26 cellular contexts compared by ENCODE assay signal in the genomic region with DNA sequence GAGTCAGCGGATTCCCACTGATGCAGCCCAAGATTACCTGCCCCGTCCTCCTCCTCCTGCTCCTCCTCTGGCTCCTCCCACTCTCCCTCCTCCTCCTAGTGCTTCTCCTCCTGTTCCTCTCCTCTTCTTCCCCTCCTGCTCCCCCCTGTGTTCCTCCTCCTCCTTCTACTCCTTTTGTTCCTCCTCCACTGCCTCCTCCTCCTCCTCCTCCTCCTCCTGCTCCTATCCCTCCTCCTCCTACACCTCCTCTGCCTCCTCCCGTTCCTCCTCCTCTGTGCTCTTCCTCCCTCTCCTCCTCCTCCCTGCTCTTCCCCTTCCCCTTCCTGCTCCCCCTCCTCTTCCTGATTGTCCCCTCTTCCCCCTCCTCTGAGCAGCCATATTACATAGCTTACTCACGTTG.
DNase-seq lines count a peak whose midpoint lies in the region; ATAC-seq, FAIRE-seq and TF ChIP-seq lines count a peak whose summit lies in the region.
"Had no signal": no experiment of that assay in that cellular context is flagged by ENCODE, and none has a peak within 500 bp of the region (broad histone marks: within the 10 kb centered on the region; RNA-seq: fewer than 3 reads in every experiment).

No MANE protein-coding gene starts in this region.

- H3K27ac ChIP-seq in mesenchymal stem cell (ENCODE audit: low read length, poor library complexity, severe bottlenecking) (no peak overlapping the region), transverse colon (peak overlapping the region in 3 of 4 donors; percentile 10 to 61 (median 16))
- H3K27ac ChIP-seq: 22Rv1, breast epithelium, lower lobe of right lung had no signal

- H4K8ac ChIP-seq in mesenchymal stem cell (ENCODE audit: low read length) = peak overlapping the region; percentile 68

- no peak overlapping the region for H2BK120ac ChIP-seq in mesenchymal stem cell (ENCODE audit: low read depth, low read length)

- H3K4me1 ChIP-seq in mesenchymal stem cell (ENCODE audit: control insufficient read depth, insufficient read depth, low read depth, low read length) = peaks cover 19% of the 10 kb centered on the region
- H3K4me1 ChIP-seq in transverse colon = no peaks in the 10 kb centered on the region
- H3K4me1 ChIP-seq: breast epithelium, lower lobe of right lung had no signal

- H3K4ac ChIP-seq in mesenchymal stem cell (ENCODE audit: low read depth in 1 of 2, low read length in 2 of 2) = no peak overlapping the region

- H3K36me3 ChIP-seq in mesenchymal stem cell (ENCODE audit: control insufficient read depth in 1 of 2, insufficient read depth in 2 of 2, low read depth in 1 of 2, low read length in 2 of 2) (peaks cover 6 to 16% of the 10 kb centered on the region in 2 experiments), transverse colon (no peaks in the 10 kb centered on the region)
- H3K36me3 ChIP-seq: breast epithelium, lower lobe of right lung had no signal

- no peaks in the 10 kb centered on the region for H3K9me3 Mint-ChIP-seq in endothelial cell (ENCODE audit: unreplicated experiment)
- H3K9me3 Mint-ChIP-seq: activated naive CD8-positive, alpha-beta T cell treated with anti-CD3 and anti-CD28 coated beads, Interleukin-2, amount 50 U/mL, for 24 hours; activated T-helper 2 cell treated with anti-CD3 and anti-CD28 coated beads, Interferon-gamma antibody, Interleukin-2, Interleukin-4, amounts not matched to agents 10 μg/mL and 5 μg/mL and 100 μg/mL, durations not matched to agents 14 hours and 24 hours and 36 hours; CD8-positive, alpha-beta T cell; dendritic cell treated with granulocyte-macrophage colony-stimulating factor and Interleukin-4, amounts not matched to agents 40 ng/mL and 50 ng/mL, for 4 days; HFFc6; T-helper 1 cell treated with Interleukin-12 subunit alpha and Interleukin-12 subunit beta and Interleukin-4 antibody, amounts not matched to agents 30 μg/mL and 1 μg/mL, for 36 hours had no signal

- FAIRE-seq in D721Med (lab: Jason Lieb, UNC) = no peak
- FAIRE-seq: GM12878, islet of Langerhans had no signal

- TF ChIP-seq CTCF in endothelial cell (IDR thresholded peaks at IDR 0.05; ENCODE audit: unreplicated experiment) (no peak), transverse colon (IDR thresholded peaks at IDR 0.05) (no peak), D721Med (IDR thresholded peaks at IDR 0.05; ENCODE audit: insufficient read depth, missing control alignments) (no peak)

- H4K91ac ChIP-seq in mesenchymal stem cell (ENCODE audit: low read length) = peak overlapping the region; percentile 88

- DNase-seq in NCI-H2029 treated with DMSO at 0.1 percent for 48 hours (lab: John Stamatoyannopoulos, UW) (peak; percentile 0), NCI-H2029 (lab: John Stamatoyannopoulos, UW) (no peak), endothelial cell (ENCODE audit: low spot score) (no peak), mesenchymal stem cell (no peak), transverse colon (no peak), D721Med (ENCODE audit: insufficient read length, low spot score) (no peak)
- DNase-seq: activated CD8-positive, alpha-beta memory T cell treated with anti-CD3 and anti-CD28 coated beads, Interleukin-2, amount 50 U/mL, for 4 hours; activated naive CD8-positive, alpha-beta T cell treated with anti-CD3 and anti-CD28 coated beads, Interleukin-2, amount 50 U/mL, for 24 hours; CD8-positive, alpha-beta T cell; DMS79; HFFc6; Karpas-422; lower lobe of right lung; NCI-H1092; retina; stimulated activated CD4-positive, alpha-beta T cell treated with anti-CD3 and anti-CD28 coated beads, Interleukin-4, amount 100 ng/mL, for 24 hours; stimulated activated naive CD4-positive, alpha-beta T cell treated with Interleukin-2 at 50 U/mL for 16 hours had no signal

- H2BK5ac ChIP-seq in mesenchymal stem cell (ENCODE audit: low read depth, low read length, poor library complexity, severe bottlenecking) = no peak overlapping the region

- H3K23ac ChIP-seq in mesenchymal stem cell (ENCODE audit: low read length in 2 of 2) = no peak overlapping the region

- peaks cover 3% of the 10 kb centered on the region for H3K27me3 Mint-ChIP-seq in endothelial cell (ENCODE audit: unreplicated experiment)
- H3K27me3 Mint-ChIP-seq: dendritic cell treated with granulocyte-macrophage colony-stimulating factor and Interleukin-4, amounts not matched to agents 40 ng/mL and 50 ng/mL, for 4 days had no signal

- H3K4me3 ChIP-seq in mesenchymal stem cell (ENCODE audit: insufficient read depth in 1 of 2, low read depth in 1 of 2, low read length in 2 of 2) (no peak overlapping the region), transverse colon (no peak overlapping the region)
- H3K4me3 ChIP-seq: breast epithelium, GM12878, lower lobe of right lung had no signal

- peaks cover 17% of the 10 kb centered on the region for H3K4me1 Mint-ChIP-seq in endothelial cell (ENCODE audit: unreplicated experiment)
- H3K4me1 Mint-ChIP-seq: activated naive CD8-positive, alpha-beta T cell treated with anti-CD3 and anti-CD28 coated beads, Interleukin-2, amount 50 U/mL, for 24 hours had no signal

- no peak overlapping the region for H3K9ac ChIP-seq in mesenchymal stem cell (ENCODE audit: low read length)

- intact Hi-C loops in transverse colon (cut with DNase I; ENCODE audit: low total_unique reads) = no loop called here

- H2BK12ac ChIP-seq in mesenchymal stem cell (ENCODE audit: low read length in 2 of 2) = peak overlapping the region; percentile 28 to 85

- H3K4me3 Mint-ChIP-seq in endothelial cell (ENCODE audit: unreplicated experiment) = no peak overlapping the region
- H3K4me3 Mint-ChIP-seq: activated naive CD8-positive, alpha-beta T cell treated with anti-CD3 and anti-CD28 coated beads, Interleukin-2, amount 50 U/mL, for 24 hours; CD8-positive, alpha-beta T cell; dendritic cell treated with granulocyte-macrophage colony-stimulating factor and Interleukin-4, amounts not matched to agents 40 ng/mL and 50 ng/mL, for 4 days; HFFc6; T-helper 1 cell treated with Interleukin-12 subunit alpha and Interleukin-12 subunit beta and Interleukin-4 antibody, amounts not matched to agents 30 μg/mL and 1 μg/mL, for 36 hours had no signal

- peak overlapping the region in 1 of 2 experiments; percentile 59 for H3K14ac ChIP-seq in mesenchymal stem cell (ENCODE audit: low read length in 2 of 2)

- H3K27me3 ChIP-seq in mesenchymal stem cell (ENCODE audit: control insufficient read depth in 1 of 2, insufficient read depth in 1 of 2, low read length in 2 of 2) (no peaks in the 10 kb centered on the region), transverse colon (no peaks in the 10 kb centered on the region)
- H3K27me3 ChIP-seq: breast epithelium had no signal

- H3K4me2 ChIP-seq in mesenchymal stem cell (ENCODE audit: low read length, poor library complexity, severe bottlenecking) = no peak overlapping the region

- H3K18ac ChIP-seq in mesenchymal stem cell (ENCODE audit: low read depth in 1 of 2, low read length in 2 of 2) = peak overlapping the region; percentile 56 to 86

- H2AFZ ChIP-seq in mesenchymal stem cell (ENCODE audit: low read depth, low read length) = no peak overlapping the region

- no peak overlapping the region for H2AK5ac ChIP-seq in mesenchymal stem cell (ENCODE audit: low read length, severe bottlenecking)

- H2BK15ac ChIP-seq in mesenchymal stem cell (ENCODE audit: low read depth, poor library complexity, severe bottlenecking) = no peak overlapping the region

- ATAC-seq in HG03460 (IDR thresholded peaks at IDR 0.05; ENCODE audit: unreplicated experiment) (no peak), GM21786 (IDR thresholded peaks at IDR 0.05; ENCODE audit: unreplicated experiment) (no peak)
- ATAC-seq: activated naive CD8-positive, alpha-beta T cell treated with anti-CD3 and anti-CD28 coated beads, Interleukin-2, amount 50 U/mL, for 24 hours; CD8-positive, alpha-beta T cell; GM12878; lower lobe of right lung had no signal

- WGBS in mesenchymal stem cell = 40% methylated on average over 4 of the region's 4 CpGs
- 59 to 75% methylated on average over 3 to 4 of the region's 4 CpGs for WGBS in transverse colon (ENCODE audit: low coverage in 1 of 2), 2 donors

- TF ChIP-seq EP300 in transverse colon (IDR thresholded peaks at IDR 0.05; ENCODE audit: low read depth) = no peak

- in situ Hi-C loops in transverse colon (cut with MboI; ENCODE audit: low pct_ligation_motif_present in 1 of 4, low pct_unique_long_range_greater_than_20kb in 1 of 4, low sequenced_read_pairs in 3 of 4) = no loop called here

- peaks cover 13% of the 10 kb centered on the region for H3K36me3 Mint-ChIP-seq in endothelial cell (ENCODE audit: low read depth, unreplicated experiment)
- H3K36me3 Mint-ChIP-seq: CD8-positive, alpha-beta T cell had no signal

- H3K9me3 ChIP-seq in mesenchymal stem cell (ENCODE audit: control insufficient read depth, low read length) = no peaks in the 10 kb centered on the region
- H3K9me3 ChIP-seq in transverse colon = no peaks in the 10 kb centered on the region
- H3K9me3 ChIP-seq: breast epithelium, lower lobe of right lung had no signal

- H3K27ac Mint-ChIP-seq in endothelial cell (ENCODE audit: unreplicated experiment) = peak overlapping the region; percentile 10
- H3K27ac Mint-ChIP-seq: activated naive CD8-positive, alpha-beta T cell treated with anti-CD3 and anti-CD28 coated beads, Interleukin-2, amount 50 U/mL, for 24 hours; activated T-helper 2 cell treated with anti-CD3 and anti-CD28 coated beads, Interferon-gamma antibody, Interleukin-2, Interleukin-4, amounts not matched to agents 10 μg/mL and 5 μg/mL and 100 μg/mL, durations not matched to agents 14 hours and 24 hours and 36 hours; CD8-positive, alpha-beta T cell; dendritic cell treated with granulocyte-macrophage colony-stimulating factor and Interleukin-4, amounts not matched to agents 40 ng/mL and 50 ng/mL, for 4 days; T-helper 1 cell treated with Interleukin-12 subunit alpha and Interleukin-12 subunit beta and Interleukin-4 antibody, amounts not matched to agents 30 μg/mL and 1 μg/mL, for 36 hours had no signal

- TF ChIP-seq POLR2A in transverse colon (IDR thresholded peaks at IDR 0.05) = no peak

- H3K79me1 ChIP-seq in mesenchymal stem cell (replicated peaks; ENCODE audit: low read length, poor library complexity, severe bottlenecking) = no peaks in the 10 kb centered on the region
